Comparison of ENCODE assay signal across 16 cellular contexts in genomic region chr3:23496165-23496564, GRCh38.
A peak's percentile ranks its signal among the peaks of the same experiment; 100 is the strongest.
DNase-seq lines count a peak whose midpoint lies in the region; ATAC-seq and TF ChIP-seq lines count a peak whose summit lies in the region.
"Had no signal": no experiment of that assay in that cellular context is flagged by ENCODE, and none has a peak within 500 bp of the region (broad histone marks: within the 10 kb centered on the region; RNA-seq: fewer than 3 reads in every experiment).

No MANE protein-coding gene starts in this region.

- peak; percentile 18 for DNase-seq in GM13976 (ENCODE audit: low spot score)
- no peak for DNase-seq in COLO668 (lab: John Stamatoyannopoulos, UW; ENCODE audit: unreplicated experiment)
- DNase-seq in NCI-H2081 treated with DMSO at 0.1 percent for 48 hours (lab: John Stamatoyannopoulos, UW), result no peak
- DNase-seq in RKO (ENCODE audit: low spot score), result no peak
- no peak for DNase-seq in Karpas-422
- DNase-seq: ACHN; activated CD4-positive, alpha-beta T cell treated with anti-CD3 and anti-CD28 coated beads for 4 hours; activated T-cell treated with anti-CD3 and anti-CD28 coated beads, Interleukin-2, amount 50 U/mL, for 48 hours; mucosa of descending colon; NCI-H526; posterior cingulate gyrus; RPMI8226 had no signal

- H3K27ac ChIP-seq in Karpas-422 (ENCODE audit: low read length), result no peak overlapping the region
- H3K27ac ChIP-seq: adrenal gland had no signal

- H4K20me1 ChIP-seq in Karpas-422 (ENCODE audit: insufficient read depth, low read depth, low read length), result no peaks in the 10 kb centered on the region

- no peaks in the 10 kb centered on the region for H3K9me2 ChIP-seq in Karpas-422 (replicated peaks; ENCODE audit: insufficient read depth, low read length)

- H3K9ac ChIP-seq in Karpas-422 (ENCODE audit: low read length), result no peak overlapping the region

- no peak overlapping the region for H2AFZ ChIP-seq in Karpas-422 (ENCODE audit: low read length)

- H3K4me2 ChIP-seq in Karpas-422 (ENCODE audit: low read depth, low read length, poor library complexity, severe bottlenecking), result no peak overlapping the region

- no peaks in the 10 kb centered on the region for H3K36me3 ChIP-seq in Karpas-422 (ENCODE audit: insufficient read depth, low read length)
- H3K36me3 ChIP-seq: adrenal gland had no signal

- H3K4me1 ChIP-seq in Karpas-422 (ENCODE audit: low read length), result no peaks in the 10 kb centered on the region

- no peak overlapping the region for H3K4me3 ChIP-seq in Karpas-422 (ENCODE audit: low read length)
- H3K4me3 ChIP-seq: adrenal gland, mucosa of descending colon had no signal

- no peaks in the 10 kb centered on the region for H3K79me2 ChIP-seq in Karpas-422 (ENCODE audit: low read length)

- in situ Hi-C loops in GM13976 (cut with MboI; ENCODE audit: low sequenced_read_pairs, unreplicated experiment), result no loop called here

- H3K27me3 ChIP-seq in Karpas-422 (ENCODE audit: low read length), result no peaks in the 10 kb centered on the region
- H3K27me3 ChIP-seq: adrenal gland had no signal

- no peak for TF ChIP-seq CTCF in GM13976 (IDR thresholded peaks at IDR 0.05; ENCODE audit: borderline replicate concordance, control extremely low read depth, extremely low read depth, insufficient read depth, missing control alignments)

- no peaks in the 10 kb centered on the region for H3K9me3 ChIP-seq in Karpas-422 (ENCODE audit: low read length)
- H3K9me3 ChIP-seq: adrenal gland, mucosa of descending colon had no signal

- ATAC-seq in GM19351 (IDR thresholded peaks at IDR 0.05; ENCODE audit: unreplicated experiment), result peak; percentile 91
- peak; percentile 86 for ATAC-seq in HG02610 (IDR thresholded peaks at IDR 0.05; ENCODE audit: unreplicated experiment)
- ATAC-seq in HG03159 (IDR thresholded peaks at IDR 0.05; ENCODE audit: unreplicated experiment), result peak; percentile 65
